In genomic region chr13:73948848-73949529, GRCh38 we compare ENCODE assay signal across 16 cellular contexts.
DNase-seq lines count a peak whose midpoint lies in the region; ATAC-seq and TF ChIP-seq lines count a peak whose summit lies in the region.
"Had no signal": no experiment of that assay in that cellular context is flagged by ENCODE, and none has a peak within 500 bp of the region (broad histone marks: within the 10 kb centered on the region; RNA-seq: fewer than 3 reads in every experiment).

No MANE protein-coding gene starts in this region.

- no peak overlapping the region for H3K27ac ChIP-seq in coronary artery
- H3K27ac ChIP-seq: colonic mucosa, esophagus squamous epithelium, suprapubic skin had no signal

- ATAC-seq in GM18511 (IDR thresholded peaks at IDR 0.05; ENCODE audit: unreplicated experiment): peak; percentile 65
- ATAC-seq in GM19438 (IDR thresholded peaks at IDR 0.05; ENCODE audit: low read depth, unreplicated experiment): peak; percentile 57
- peak; percentile 41 for ATAC-seq in HG03039 (IDR thresholded peaks at IDR 0.05; ENCODE audit: unreplicated experiment)
- peak; percentile 24 for ATAC-seq in effector memory CD8-positive, alpha-beta T cell (replicated peaks)

- no peaks in the 10 kb centered on the region for H3K27me3 Mint-ChIP-seq in effector memory CD8-positive, alpha-beta T cell
- no peaks in the 10 kb centered on the region for H3K27me3 Mint-ChIP-seq in activated T-helper 2 cell treated with anti-CD3 and anti-CD28 coated beads, Interferon-gamma antibody, Interleukin-2, Interleukin-4, amounts not matched to agents 10 μg/mL and 5 μg/mL and 100 μg/mL, durations not matched to agents 14 hours and 24 hours and 36 hours (ENCODE audit: low read depth)
- H3K27me3 Mint-ChIP-seq: IgD-negative memory B cell had no signal

- H3K36me3 Mint-ChIP-seq in effector memory CD8-positive, alpha-beta T cell (ENCODE audit: insufficient read depth): peaks cover 4% of the 10 kb centered on the region
- peaks cover 10% of the 10 kb centered on the region for H3K36me3 Mint-ChIP-seq in activated T-helper 2 cell treated with anti-CD3 and anti-CD28 coated beads, Interferon-gamma antibody, Interleukin-2, Interleukin-4, amounts not matched to agents 10 μg/mL and 5 μg/mL and 100 μg/mL, durations not matched to agents 14 hours and 24 hours and 36 hours (ENCODE audit: low read depth)

- H3K9me3 Mint-ChIP-seq in effector memory CD8-positive, alpha-beta T cell: no peaks in the 10 kb centered on the region
- no peaks in the 10 kb centered on the region for H3K9me3 Mint-ChIP-seq in activated T-helper 2 cell treated with anti-CD3 and anti-CD28 coated beads, Interferon-gamma antibody, Interleukin-2, Interleukin-4, amounts not matched to agents 10 μg/mL and 5 μg/mL and 100 μg/mL, durations not matched to agents 14 hours and 24 hours and 36 hours
- H3K9me3 Mint-ChIP-seq: IgD-negative memory B cell had no signal

- peak overlapping the region; percentile 62 to 88 for H3K27ac Mint-ChIP-seq in effector memory CD8-positive, alpha-beta T cell
- H3K27ac Mint-ChIP-seq in activated T-helper 2 cell treated with anti-CD3 and anti-CD28 coated beads, Interferon-gamma antibody, Interleukin-2, Interleukin-4, amounts not matched to agents 10 μg/mL and 5 μg/mL and 100 μg/mL, durations not matched to agents 14 hours and 24 hours and 36 hours: no peak overlapping the region

- H3K4me1 Mint-ChIP-seq in effector memory CD8-positive, alpha-beta T cell (ENCODE audit: low read depth in 2 of 2): peaks cover 44 to 73% of the 10 kb centered on the region in 2 donors
- H3K4me1 Mint-ChIP-seq in activated T-helper 2 cell treated with anti-CD3 and anti-CD28 coated beads, Interferon-gamma antibody, Interleukin-2, Interleukin-4, amounts not matched to agents 10 μg/mL and 5 μg/mL and 100 μg/mL, durations not matched to agents 14 hours and 24 hours and 36 hours (ENCODE audit: low read depth): peaks cover 29% of the 10 kb centered on the region

- peak overlapping the region; percentile 25 to 43 for H3K4me3 Mint-ChIP-seq in effector memory CD8-positive, alpha-beta T cell
- H3K4me3 Mint-ChIP-seq in activated T-helper 2 cell treated with anti-CD3 and anti-CD28 coated beads, Interferon-gamma antibody, Interleukin-2, Interleukin-4, amounts not matched to agents 10 μg/mL and 5 μg/mL and 100 μg/mL, durations not matched to agents 14 hours and 24 hours and 36 hours (ENCODE audit: low read depth): no peak overlapping the region

- no peak overlapping the region for H3K4me3 ChIP-seq in coronary artery
- H3K4me3 ChIP-seq: colonic mucosa, esophagus squamous epithelium, suprapubic skin had no signal

- intact Hi-C loops in activated T-helper 2 cell treated with anti-CD3 and anti-CD28 coated beads, Interferon-gamma antibody, Interleukin-2, Interleukin-4, amounts not matched to agents 10 μg/mL and 5 μg/mL and 100 μg/mL, durations not matched to agents 14 hours and 24 hours and 36 hours (cut with micrococcal nuclease): no loop called here

- no peak for DNase-seq in effector memory CD8-positive, alpha-beta T cell
- no peak for DNase-seq in NCI-H226
- no peak for DNase-seq in activated T-helper 2 cell treated with anti-CD3 and anti-CD28 coated beads, Interferon-gamma antibody, Interleukin-2, Interleukin-4, amounts not matched to agents 10 μg/mL and 5 μg/mL and 100 μg/mL, durations not matched to agents 14 hours and 24 hours and 36 hours (ENCODE audit: low spot score)
- no peak for DNase-seq in coronary artery (ENCODE audit: low spot score)
- DNase-seq in DMS114 treated with DMSO at 0.1 percent for 48 hours (lab: John Stamatoyannopoulos, UW; ENCODE audit: unreplicated experiment): no peak
- DNase-seq: BE2C, colonic mucosa, esophagus squamous epithelium, NCI-H1105, NCI-H524 treated with DMSO at 0.1 percent for 48 hours, small intestine had no signal

- TF ChIP-seq CTCF in coronary artery (IDR thresholded peaks at IDR 0.05): no peak
